In genomic region chr18:55779461-55779710, GRCh38 we compare ENCODE assay signal across 8 cellular contexts.
DNase-seq lines count a peak whose midpoint lies in the region; ATAC-seq and TF ChIP-seq lines count a peak whose summit lies in the region.

No MANE protein-coding gene starts in this region.

- TF ChIP-seq CTCF in brain microvascular endothelial cell (IDR thresholded peaks at IDR 0.05; ENCODE audit: low read depth, low read length, missing control alignments) (no peak), lower lobe of right lung (IDR thresholded peaks at IDR 0.05) (no peak), transverse colon (IDR thresholded peaks at IDR 0.05) (no peak)

- peak overlapping the region; percentile 64 for H3K4me3 ChIP-seq in brain microvascular endothelial cell (ENCODE audit: low read depth, low read length)
- H3K4me3 ChIP-seq in lower lobe of right lung: peak overlapping the region; percentile 69
- H3K4me3 ChIP-seq in transverse colon: peak overlapping the region; percentile 30 to 62 (median 43)

- peak overlapping the region; percentile 13 for H3K27ac Mint-ChIP-seq in activated CD4-positive, alpha-beta T cell treated with anti-CD3 and anti-CD28 coated beads, Interleukin-2, amount 10 ng/mL, durations not matched to agents 7 days and 5 days

- POLR2A ChIA-PET in activated CD4-positive, alpha-beta T cell treated with anti-CD3 and anti-CD28 coated beads, Interleukin-2, amount 10 ng/mL, durations not matched to agents 7 days and 5 days (lab: Charles Lee): no interaction called here

- WGBS in transverse colon (ENCODE audit: low coverage in 1 of 2), 2 donors: 20 to 27% methylated on average over 2 to 8 of the region's 8 CpGs

- no peak for TF ChIP-seq POLR2A in transverse colon (IDR thresholded peaks at IDR 0.05)

- DNase-seq in activated CD4-positive, alpha-beta T cell treated with anti-CD3 and anti-CD28 coated beads, Interleukin-2, amount 10 ng/mL, durations not matched to agents 7 days and 5 days: no peak
- DNase-seq in activated CD4-positive, alpha-beta T cell treated with anti-CD3 and anti-CD28 coated beads, Interleukin-2, amount 50 U/mL, for 48 hours: no peak
- DNase-seq in brain microvascular endothelial cell (no peak), lower lobe of right lung (peak; percentile 46), transverse colon (no peak)
- DNase-seq in stimulated activated CD4-positive, alpha-beta T cell treated with anti-CD3 and anti-CD28 coated beads, Interleukin-2, amount 100 ng/mL, for 48 hours: no peak
- no peak for DNase-seq in activated effector memory CD4-positive, alpha-beta T cell treated with anti-CD3 and anti-CD28 coated beads, Interleukin-2, amount 50 U/mL, for 16 hours
- no peak for DNase-seq in stimulated activated CD8-positive, alpha-beta memory T cell treated with anti-CD3 and anti-CD28 coated beads, Interleukin-4, amount 100 ng/mL, for 48 hours

- no peak for TF ChIP-seq EP300 in transverse colon (IDR thresholded peaks at IDR 0.05; ENCODE audit: low read depth)

- CTCF ChIA-PET in activated CD4-positive, alpha-beta T cell treated with anti-CD3 and anti-CD28 coated beads, Interleukin-2, amount 10 ng/mL, durations not matched to agents 7 days and 5 days (lab: Charles Lee): interaction anchor here (0.9 kb wide), 1 partner anchor 15 kb away, joined by 3 read pairs; no protein-coding TSS in a partner anchor

- H3K36me3 ChIP-seq in brain microvascular endothelial cell (replicated peaks) (no peaks in the 10 kb centered on the region), lower lobe of right lung (no peaks in the 10 kb centered on the region), transverse colon (no peaks in the 10 kb centered on the region)

- H3K4me1 Mint-ChIP-seq in activated CD4-positive, alpha-beta T cell treated with anti-CD3 and anti-CD28 coated beads, Interleukin-2, amount 10 ng/mL, durations not matched to agents 7 days and 5 days: peaks cover 13% of the 10 kb centered on the region

- no peaks in the 10 kb centered on the region for H3K9me3 Mint-ChIP-seq in activated CD4-positive, alpha-beta T cell treated with anti-CD3 and anti-CD28 coated beads, Interleukin-2, amount 10 ng/mL, durations not matched to agents 7 days and 5 days

- peak in 1 of 2 donors; percentile 41 for ATAC-seq in lower lobe of right lung

- peaks cover 48% of the 10 kb centered on the region for H3K27me3 Mint-ChIP-seq in activated CD4-positive, alpha-beta T cell treated with anti-CD3 and anti-CD28 coated beads, Interleukin-2, amount 10 ng/mL, durations not matched to agents 7 days and 5 days

- H3K4me3 Mint-ChIP-seq in activated CD4-positive, alpha-beta T cell treated with anti-CD3 and anti-CD28 coated beads, Interleukin-2, amount 10 ng/mL, durations not matched to agents 7 days and 5 days: peak overlapping the region; percentile 48

- intact Hi-C loops in lower lobe of right lung (cut with DNase I): loop anchor here (10.0 kb wide), 1 partner anchor 195 kb away; the partner anchor contains the start of gene TCF4
- intact Hi-C loops in transverse colon (cut with DNase I; ENCODE audit: low total_unique reads): no loop called here

- H3K27me3 ChIP-seq in brain microvascular endothelial cell (replicated peaks): no peaks in the 10 kb centered on the region
- H3K27me3 ChIP-seq in lower lobe of right lung (ENCODE audit: low read depth): no peaks in the 10 kb centered on the region
- peaks cover 12% of the 10 kb centered on the region for H3K27me3 ChIP-seq in transverse colon

- peaks cover 16% of the 10 kb centered on the region for H3K4me1 ChIP-seq in lower lobe of right lung
- H3K4me1 ChIP-seq in transverse colon: peaks cover 0 to 7% (median 0%) of the 10 kb centered on the region in 4 donors

- H3K27ac ChIP-seq in brain microvascular endothelial cell (no peak overlapping the region), lower lobe of right lung (peak overlapping the region; percentile 76), transverse colon (peak overlapping the region in 3 of 4 donors; percentile 42 to 63 (median 60))

- H3K36me3 Mint-ChIP-seq in activated CD4-positive, alpha-beta T cell treated with anti-CD3 and anti-CD28 coated beads, Interleukin-2, amount 10 ng/mL, durations not matched to agents 7 days and 5 days (ENCODE audit: low read depth): no peaks in the 10 kb centered on the region

- no peaks in the 10 kb centered on the region for H3K9me3 ChIP-seq in lower lobe of right lung
- H3K9me3 ChIP-seq in transverse colon: no peaks in the 10 kb centered on the region

- in situ Hi-C loops in brain microvascular endothelial cell (cut with HindIII; ENCODE audit: low pct_ligation_motif_present, low sequenced_read_pairs) (no loop called here), transverse colon (cut with MboI; ENCODE audit: low pct_ligation_motif_present in 1 of 4, low pct_unique_long_range_greater_than_20kb in 1 of 4, low sequenced_read_pairs in 3 of 4) (loop anchor here in 3 of 4 donors (25.0 kb wide), 2 partner anchors 367 to 542 kb away; no protein-coding TSS in a partner anchor)
